Comparison of ENCODE assay signal across 2 cellular contexts in the genomic region with DNA sequence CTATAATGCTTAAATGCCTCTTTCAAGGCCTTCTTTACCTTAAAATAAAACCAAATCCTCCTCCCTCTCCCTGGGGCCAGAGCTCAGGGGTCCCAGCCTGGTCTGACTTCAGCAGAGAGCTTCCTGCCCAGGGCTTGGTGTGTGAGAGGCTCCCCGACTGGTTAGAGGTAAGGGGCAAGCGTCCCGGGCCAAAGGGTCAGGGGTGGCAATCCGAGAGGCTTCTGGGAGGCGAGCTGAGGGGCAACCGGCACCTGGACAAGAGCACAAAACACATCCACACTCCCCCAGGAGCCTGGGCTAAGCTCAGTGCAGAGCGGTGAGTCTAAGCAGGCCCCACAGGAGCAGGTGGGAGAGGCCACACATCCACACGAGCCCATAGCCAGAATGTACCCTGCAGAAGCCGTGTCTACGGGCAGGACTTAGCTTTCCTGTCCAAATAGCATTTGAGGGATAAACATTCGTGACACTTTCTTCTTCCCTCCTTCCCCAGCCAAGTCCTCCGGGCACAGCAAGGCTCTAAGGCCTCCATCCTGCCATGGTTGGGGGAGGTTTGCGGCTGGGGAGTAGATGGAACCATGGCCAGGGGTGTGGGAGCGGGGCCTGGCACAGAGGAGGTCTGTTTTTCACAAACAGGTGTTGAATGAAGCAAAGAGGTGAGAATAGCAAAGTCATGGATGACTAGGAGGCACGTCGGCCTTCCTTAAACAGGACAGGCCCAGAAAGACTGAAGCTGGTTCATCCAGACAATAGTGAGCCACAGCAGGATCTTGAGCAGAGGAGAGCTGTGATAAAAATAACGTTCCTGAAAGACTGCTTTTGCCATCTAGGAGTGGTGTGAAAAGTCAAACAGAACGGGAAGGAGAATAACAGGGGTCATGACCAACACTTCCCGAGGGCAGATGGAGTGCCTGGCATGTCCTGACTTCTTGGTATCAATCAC.
TF ChIP-seq lines count a peak whose summit lies in the region.

No MANE protein-coding gene starts in this region.

TF ChIP-seq in GM23338, 12 proteins besides CTCF, POLR2A, EP300 and RAD21 (continued from another document and continues in another):
- TF ChIP-seq, protein P1, sequence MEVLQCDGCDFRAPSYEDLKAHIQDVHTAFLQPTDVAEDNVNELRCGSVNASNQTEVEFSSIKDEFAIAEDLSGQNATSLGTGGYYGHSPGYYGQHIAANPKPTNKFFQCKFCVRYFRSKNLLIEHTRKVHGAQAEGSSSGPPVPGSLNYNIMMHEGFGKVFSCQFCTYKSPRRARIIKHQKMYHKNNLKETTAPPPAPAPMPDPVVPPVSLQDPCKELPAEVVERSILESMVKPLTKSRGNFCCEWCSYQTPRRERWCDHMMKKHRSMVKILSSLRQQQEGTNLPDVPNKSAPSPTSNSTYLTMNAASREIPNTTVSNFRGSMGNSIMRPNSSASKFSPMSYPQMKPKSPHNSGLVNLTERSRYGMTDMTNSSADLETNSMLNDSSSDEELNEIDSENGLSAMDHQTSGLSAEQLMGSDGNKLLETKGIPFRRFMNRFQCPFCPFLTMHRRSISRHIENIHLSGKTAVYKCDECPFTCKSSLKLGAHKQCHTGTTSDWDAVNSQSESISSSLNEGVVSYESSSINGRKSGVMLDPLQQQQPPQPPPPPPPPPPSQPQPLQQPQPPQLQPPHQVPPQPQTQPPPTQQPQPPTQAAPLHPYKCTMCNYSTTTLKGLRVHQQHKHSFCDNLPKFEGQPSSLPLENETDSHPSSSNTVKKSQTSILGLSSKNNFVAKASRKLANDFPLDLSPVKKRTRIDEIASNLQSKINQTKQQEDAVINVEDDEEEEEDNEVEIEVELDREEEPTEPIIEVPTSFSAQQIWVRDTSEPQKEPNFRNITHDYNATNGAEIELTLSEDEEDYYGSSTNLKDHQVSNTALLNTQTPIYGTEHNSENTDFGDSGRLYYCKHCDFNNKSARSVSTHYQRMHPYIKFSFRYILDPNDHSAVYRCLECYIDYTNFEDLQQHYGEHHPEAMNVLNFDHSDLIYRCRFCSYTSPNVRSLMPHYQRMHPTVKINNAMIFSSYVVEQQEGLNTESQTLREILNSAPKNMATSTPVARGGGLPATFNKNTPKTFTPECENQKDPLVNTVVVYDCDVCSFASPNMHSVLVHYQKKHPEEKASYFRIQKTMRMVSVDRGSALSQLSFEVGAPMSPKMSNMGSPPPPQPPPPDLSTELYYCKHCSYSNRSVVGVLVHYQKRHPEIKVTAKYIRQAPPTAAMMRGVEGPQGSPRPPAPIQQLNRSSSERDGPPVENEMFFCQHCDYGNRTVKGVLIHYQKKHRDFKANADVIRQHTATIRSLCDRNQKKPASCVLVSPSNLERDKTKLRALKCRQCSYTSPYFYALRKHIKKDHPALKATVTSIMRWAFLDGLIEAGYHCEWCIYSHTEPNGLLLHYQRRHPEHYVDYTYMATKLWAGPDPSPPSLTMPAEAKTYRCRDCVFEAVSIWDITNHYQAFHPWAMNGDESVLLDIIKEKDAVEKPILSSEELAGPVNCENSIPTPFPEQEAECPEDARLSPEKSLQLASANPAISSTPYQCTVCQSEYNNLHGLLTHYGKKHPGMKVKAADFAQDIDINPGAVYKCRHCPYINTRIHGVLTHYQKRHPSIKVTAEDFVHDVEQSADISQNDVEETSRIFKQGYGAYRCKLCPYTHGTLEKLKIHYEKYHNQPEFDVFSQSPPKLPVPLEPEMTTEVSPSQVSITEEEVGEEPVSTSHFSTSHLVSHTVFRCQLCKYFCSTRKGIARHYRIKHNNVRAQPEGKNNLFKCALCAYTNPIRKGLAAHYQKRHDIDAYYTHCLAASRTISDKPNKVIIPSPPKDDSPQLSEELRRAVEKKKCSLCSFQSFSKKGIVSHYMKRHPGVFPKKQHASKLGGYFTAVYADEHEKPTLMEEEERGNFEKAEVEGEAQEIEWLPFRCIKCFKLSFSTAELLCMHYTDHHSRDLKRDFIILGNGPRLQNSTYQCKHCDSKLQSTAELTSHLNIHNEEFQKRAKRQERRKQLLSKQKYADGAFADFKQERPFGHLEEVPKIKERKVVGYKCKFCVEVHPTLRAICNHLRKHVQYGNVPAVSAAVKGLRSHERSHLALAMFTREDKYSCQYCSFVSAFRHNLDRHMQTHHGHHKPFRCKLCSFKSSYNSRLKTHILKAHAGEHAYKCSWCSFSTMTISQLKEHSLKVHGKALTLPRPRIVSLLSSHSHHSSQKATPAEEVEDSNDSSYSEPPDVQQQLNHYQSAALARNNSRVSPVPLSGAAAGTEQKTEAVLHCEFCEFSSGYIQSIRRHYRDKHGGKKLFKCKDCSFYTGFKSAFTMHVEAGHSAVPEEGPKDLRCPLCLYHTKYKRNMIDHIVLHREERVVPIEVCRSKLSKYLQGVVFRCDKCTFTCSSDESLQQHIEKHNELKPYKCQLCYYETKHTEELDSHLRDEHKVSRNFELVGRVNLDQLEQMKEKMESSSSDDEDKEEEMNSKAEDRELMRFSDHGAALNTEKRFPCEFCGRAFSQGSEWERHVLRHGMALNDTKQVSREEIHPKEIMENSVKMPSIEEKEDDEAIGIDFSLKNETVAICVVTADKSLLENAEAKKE (CRISPR knock-in tag; IDR thresholded peaks at IDR 0.05), result no peak
- no peak for TF ChIP-seq STAT1 (IDR thresholded peaks at IDR 0.05; ENCODE audit: unreplicated experiment)
- TF ChIP-seq ZNF114 (CRISPR knock-in tag; IDR thresholded peaks at IDR 0.05), result no peak
- TF ChIP-seq ZNF331 (CRISPR knock-in tag; IDR thresholded peaks at IDR 0.05; ENCODE audit: low read depth), result no peak
- TF ChIP-seq POLR2AphosphoS5 (IDR thresholded peaks at IDR 0.05; ENCODE audit: low read depth), result no peak
- no peak for TF ChIP-seq REST (IDR thresholded peaks at IDR 0.05; ENCODE audit: unreplicated experiment)
- TF ChIP-seq EZH2phosphoT487 (IDR thresholded peaks at IDR 0.05; ENCODE audit: unreplicated experiment), result no peak
- TF ChIP-seq CREB1 (CRISPR knock-in tag; IDR thresholded peaks at IDR 0.05; ENCODE audit: low read depth), result no peak
- no peak for TF ChIP-seq NANOG (IDR thresholded peaks at IDR 0.05; ENCODE audit: borderline replicate concordance)

TF ChIP-seq in WTC11, 78 proteins besides CTCF, POLR2A, EP300 and RAD21 (continued from another document):
- TF ChIP-seq SMAD4 (CRISPR knock-in tag; IDR thresholded peaks at IDR 0.05) (no peak), NR1H2 (CRISPR knock-in tag; IDR thresholded peaks at IDR 0.05) (no peak), IRF2 (CRISPR knock-in tag; IDR thresholded peaks at IDR 0.05; ENCODE audit: borderline replicate concordance, low read depth) (no peak), FOXJ3 (CRISPR knock-in tag; IDR thresholded peaks at IDR 0.05; ENCODE audit: borderline replicate concordance) (no peak), CBFB (CRISPR knock-in tag; IDR thresholded peaks at IDR 0.05; ENCODE audit: low read depth) (no peak), ESRRA (CRISPR knock-in tag; IDR thresholded peaks at IDR 0.05; ENCODE audit: borderline replicate concordance) (no peak), ATF2 (CRISPR knock-in tag; IDR thresholded peaks at IDR 0.05; ENCODE audit: borderline replicate concordance, low read depth) (no peak), SP1 (CRISPR knock-in tag; conservative IDR thresholded peaks at IDR 0.05) (no peak), ZNF396 (CRISPR knock-in tag; IDR thresholded peaks at IDR 0.05; ENCODE audit: borderline replicate concordance) (no peak)
- TF ChIP-seq, protein P2, sequence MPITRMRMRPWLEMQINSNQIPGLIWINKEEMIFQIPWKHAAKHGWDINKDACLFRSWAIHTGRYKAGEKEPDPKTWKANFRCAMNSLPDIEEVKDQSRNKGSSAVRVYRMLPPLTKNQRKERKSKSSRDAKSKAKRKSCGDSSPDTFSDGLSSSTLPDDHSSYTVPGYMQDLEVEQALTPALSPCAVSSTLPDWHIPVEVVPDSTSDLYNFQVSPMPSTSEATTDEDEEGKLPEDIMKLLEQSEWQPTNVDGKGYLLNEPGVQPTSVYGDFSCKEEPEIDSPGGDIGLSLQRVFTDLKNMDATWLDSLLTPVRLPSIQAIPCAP (CRISPR knock-in tag; IDR thresholded peaks at IDR 0.05), result no peak
- TF ChIP-seq, protein P3, sequence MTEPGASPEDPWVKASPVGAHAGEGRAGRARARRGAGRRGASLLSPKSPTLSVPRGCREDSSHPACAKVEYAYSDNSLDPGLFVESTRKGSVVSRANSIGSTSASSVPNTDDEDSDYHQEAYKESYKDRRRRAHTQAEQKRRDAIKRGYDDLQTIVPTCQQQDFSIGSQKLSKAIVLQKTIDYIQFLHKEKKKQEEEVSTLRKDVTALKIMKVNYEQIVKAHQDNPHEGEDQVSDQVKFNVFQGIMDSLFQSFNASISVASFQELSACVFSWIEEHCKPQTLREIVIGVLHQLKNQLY (CRISPR knock-in tag; IDR thresholded peaks at IDR 0.05), result no peak
